8 cellular contexts compared by ENCODE assay signal in genomic region chr3:136818191-136818850, GRCh38. TPM values are rescaled to one million over a fixed set of nuclear protein-coding genes. Genes with fewer than 3 reads are reported as not detected.
DNase-seq lines count a peak whose midpoint lies in the region; ATAC-seq, FAIRE-seq and TF ChIP-seq lines count a peak whose summit lies in the region.

No MANE protein-coding gene starts in this region.

- TSS peak; percentile 59 for BruUV-seq in endothelial cell of umbilical vein (replicated peaks; lab: Mats Ljungman, UMichigan)

- peaks cover 9% of the 10 kb centered on the region for H3K9me3 Mint-ChIP-seq in activated CD4-positive, alpha-beta T cell treated with anti-CD3 and anti-CD28 coated beads, Interleukin-2, amount 10 ng/mL, durations not matched to agents 24 days and 14 days
- peaks cover 9% of the 10 kb centered on the region for H3K9me3 Mint-ChIP-seq in mesothelial cell of epicardium

- H3K27me3 ChIP-seq in endothelial cell of umbilical vein (ENCODE audit: control insufficient read depth in 2 of 2, insufficient read depth in 2 of 2, low read length in 2 of 2) (no peaks in the 10 kb centered on the region), stomach (peaks cover 0 to 32% (median 24%) of the 10 kb centered on the region in 3 donors)

- no peaks in the 10 kb centered on the region for H3K9me1 ChIP-seq in endothelial cell of umbilical vein (replicated peaks; ENCODE audit: control insufficient read depth, extremely low read depth, insufficient read depth, low read length)

- intact Hi-C loops in activated CD4-positive, alpha-beta T cell treated with anti-CD3 and anti-CD28 coated beads, Interleukin-2, amount 10 ng/mL, durations not matched to agents 24 days and 14 days (cut with micrococcal nuclease): loop anchor here (1.0 to 5.0 kb wide), 6 partner anchors 20 to 622 kb away; partner anchors contain the start of genes MSL2, NCK1 and STAG1
- intact Hi-C loops in endothelial cell of umbilical vein (cut with micrococcal nuclease) (loop anchor here (1.0 to 5.0 kb wide), 10 partner anchors 32 to 741 kb away; partner anchors contain the start of genes NCK1 and STAG1), stomach (cut with DNase I; ENCODE audit: low total_unique reads) (no loop called here)

- H3K4me3 Mint-ChIP-seq in activated CD4-positive, alpha-beta T cell treated with anti-CD3 and anti-CD28 coated beads, Interleukin-2, amount 10 ng/mL, durations not matched to agents 24 days and 14 days: peak overlapping the region; percentile 87
- peak overlapping the region; percentile 83 for H3K4me3 Mint-ChIP-seq in mesothelial cell of epicardium

- dilution Hi-C loops in endothelial cell of umbilical vein (cut with MboI; ENCODE audit: extremely low pct_ligation_motif_present, low sequenced_read_pairs): no loop called here

- peaks cover 38% of the 10 kb centered on the region for H3K27me3 Mint-ChIP-seq in activated CD4-positive, alpha-beta T cell treated with anti-CD3 and anti-CD28 coated beads, Interleukin-2, amount 10 ng/mL, durations not matched to agents 24 days and 14 days
- peaks cover 39% of the 10 kb centered on the region for H3K27me3 Mint-ChIP-seq in mesothelial cell of epicardium (ENCODE audit: low read depth)

- H3K27ac ChIP-seq in KOPT-K1 (ENCODE audit: low read depth, low read length, poor library complexity, severe bottlenecking): peak overlapping the region; percentile 65
- H3K27ac ChIP-seq in endothelial cell of umbilical vein (ENCODE audit: insufficient read depth, low read depth, low read length): peak overlapping the region; percentile 97
- H3K27ac ChIP-seq in stomach: peak overlapping the region; percentile 23 to 86 (median 77)

- H2AFZ ChIP-seq in endothelial cell of umbilical vein (ENCODE audit: low read depth, low read length): peak overlapping the region; percentile 59

- H4K20me1 ChIP-seq in endothelial cell of umbilical vein (replicated peaks; ENCODE audit: control insufficient read depth, extremely low read depth, insufficient read depth, low read length): no peaks in the 10 kb centered on the region

- peak; percentile 77 for TF ChIP-seq POLR2A in endothelial cell of umbilical vein (IDR thresholded peaks at IDR 0.05; ENCODE audit: low read depth, low read length)
- no peak for TF ChIP-seq POLR2A in stomach (IDR thresholded peaks at IDR 0.05)

- H3K36me3 ChIP-seq in KOPT-K1 (ENCODE audit: insufficient read depth, low read length) (no peaks in the 10 kb centered on the region), endothelial cell of umbilical vein (ENCODE audit: control insufficient read depth in 2 of 2, extremely low read depth in 1 of 2, insufficient read depth in 2 of 2, low read length in 2 of 2) (no peaks in the 10 kb centered on the region), stomach (no peaks in the 10 kb centered on the region)

- TF ChIP-seq EP300 in stomach (IDR thresholded peaks at IDR 0.05): no peak

- peaks cover 36% of the 10 kb centered on the region for H3K79me2 ChIP-seq in endothelial cell of umbilical vein (ENCODE audit: control insufficient read depth, insufficient read depth, low read length)

- H3K4me3 ChIP-seq in endothelial cell of umbilical vein (replicated peaks in 1 of 3; ENCODE audit: insufficient read depth in 1 of 3, low read depth in 1 of 3, low read length in 3 of 3) (peak overlapping the region; percentile 31 to 78 (median 77)), stomach (peak overlapping the region; percentile 61 to 69 (median 64))

- ATAC-seq in GM18498 (IDR thresholded peaks at IDR 0.05; ENCODE audit: unreplicated experiment) (peak; percentile 48), GM21515 (IDR thresholded peaks at IDR 0.05; ENCODE audit: unreplicated experiment) (no peak)

- peak; percentile 22 to 30 for TF ChIP-seq CTCF in endothelial cell of umbilical vein (IDR thresholded peaks at IDR 0.05; ENCODE audit: extremely low read depth in 1 of 2, insufficient read depth in 1 of 2, low read depth in 1 of 2, low read length in 2 of 2)
- no peak for TF ChIP-seq CTCF in mesothelial cell of epicardium (IDR thresholded peaks at IDR 0.05; ENCODE audit: unreplicated experiment)
- no peak for TF ChIP-seq CTCF in stomach (IDR thresholded peaks at IDR 0.05)

- H3K4me1 Mint-ChIP-seq in activated CD4-positive, alpha-beta T cell treated with anti-CD3 and anti-CD28 coated beads, Interleukin-2, amount 10 ng/mL, durations not matched to agents 24 days and 14 days: peaks cover 21% of the 10 kb centered on the region
- H3K4me1 Mint-ChIP-seq in mesothelial cell of epicardium: peaks cover 9% of the 10 kb centered on the region

- CTCF ChIA-PET in endothelial cell of umbilical vein (lab: Charles Lee): interaction anchor here (0.7 to 3.2 kb wide), 6 partner anchors 19 to 195 kb away, joined by 3 to 17 read pairs (median 6); partner anchors contain the start of genes NCK1 and STAG1

- peak; percentile 95 for FAIRE-seq in endothelial cell of umbilical vein (lab: Jason Lieb, UNC)

- DNase-seq in activated CD4-positive, alpha-beta T cell treated with anti-CD3 and anti-CD28 coated beads, Interleukin-2, amount 10 ng/mL, durations not matched to agents 24 days and 14 days: peak; percentile 72
- DNase-seq in endothelial cell of umbilical vein (ENCODE audit: low read depth, low spot score) (peak; percentile 93), mesothelial cell of epicardium (ENCODE audit: low spot score in 2 of 2, unreplicated experiment in 2 of 2) (no peak), stomach (peak; percentile 26), NCI-H2029 treated with DMSO at 0.1 percent for 48 hours (lab: John Stamatoyannopoulos, UW) (no peak)

- POLR2A ChIA-PET in endothelial cell of umbilical vein (lab: Charles Lee): interaction anchor here (0.8 to 1.1 kb wide), 3 partner anchors 20 to 66 kb away, joined by 3 to 5 read pairs (median 3); partner anchors contain the start of genes NCK1 and STAG1

- H3K9ac ChIP-seq in endothelial cell of umbilical vein (replicated peaks; ENCODE audit: extremely low read depth, insufficient read depth, low read length): peak overlapping the region; percentile 90

- peaks cover 2% of the 10 kb centered on the region for H3K36me3 Mint-ChIP-seq in activated CD4-positive, alpha-beta T cell treated with anti-CD3 and anti-CD28 coated beads, Interleukin-2, amount 10 ng/mL, durations not matched to agents 24 days and 14 days (ENCODE audit: low read depth)
- no peaks in the 10 kb centered on the region for H3K36me3 Mint-ChIP-seq in mesothelial cell of epicardium

- H3K9me3 ChIP-seq in KOPT-K1 (ENCODE audit: insufficient read depth, low read length, poor library complexity, severe bottlenecking) (no peaks in the 10 kb centered on the region), endothelial cell of umbilical vein (replicated peaks; ENCODE audit: control insufficient read depth, insufficient read depth, low read length) (no peaks in the 10 kb centered on the region), stomach (peaks cover 0 to under 1% (median 0%) of the 10 kb centered on the region in 4 donors)

- peaks cover 16% of the 10 kb centered on the region for H3K4me1 ChIP-seq in endothelial cell of umbilical vein (ENCODE audit: control insufficient read depth, extremely low read depth, insufficient read depth, low read length)
- H3K4me1 ChIP-seq in stomach: peaks cover 8 to 24% (median 19%) of the 10 kb centered on the region in 4 donors

- H3K4me2 ChIP-seq in endothelial cell of umbilical vein (ENCODE audit: insufficient read depth, low read length): peak overlapping the region; percentile 92

- H3K27ac Mint-ChIP-seq in activated CD4-positive, alpha-beta T cell treated with anti-CD3 and anti-CD28 coated beads, Interleukin-2, amount 10 ng/mL, durations not matched to agents 24 days and 14 days: peak overlapping the region; percentile 81
- no peak overlapping the region for H3K27ac Mint-ChIP-seq in mesothelial cell of epicardium

- 13 to 21% (median 16%) methylated on average over 10 of the region's 10 CpGs for WGBS in stomach, 5 donors

TF ChIP-seq in endothelial cell of umbilical vein, 7 proteins besides CTCF, POLR2A, EP300 and RAD21 (continues in another document):
- no peak for TF ChIP-seq MYC (IDR thresholded peaks at IDR 0.05; ENCODE audit: low read depth, low read length)
- peak; percentile 66 for TF ChIP-seq JUN (IDR thresholded peaks at IDR 0.05; ENCODE audit: borderline replicate concordance, insufficient read depth, insufficient read length, low read depth)
- no peak for TF ChIP-seq EZH2 (IDR thresholded peaks at IDR 0.05; ENCODE audit: borderline replicate concordance, low read depth, low read length, severe bottlenecking)
- TF ChIP-seq POLR2AphosphoS5 (IDR thresholded peaks at IDR 0.05; ENCODE audit: insufficient read depth, low read depth, low read length): peak; percentile 58
- peak; percentile 66 for TF ChIP-seq FOS (IDR thresholded peaks at IDR 0.05; ENCODE audit: borderline replicate concordance, insufficient read depth, low read length)

RNA-seq across cellular contexts. Expression of gene SLC35G2, which starts 0.6 kb away (rescaled TPM):
- total RNA-seq in activated CD4-positive, alpha-beta T cell treated with anti-CD3 and anti-CD28 coated beads, Interleukin-2, amount 10 ng/mL, durations not matched to agents 24 days and 14 days: 3.4 and 3.8 TPM in 2 replicates
- total RNA-seq in endothelial cell of umbilical vein: 17.7 and 19.4 TPM in 2 replicates
- polyA plus RNA-seq in endothelial cell of umbilical vein: 19.6 and 23.9 TPM in 2 replicates
- polyA plus RNA-seq in endothelial cell of umbilical vein (2011; cell fraction: cytosol; rRNA removed): 13.1 and 14.1 TPM in 2 replicates
- 48.0 and 48.6 TPM in 2 replicates for polyA plus RNA-seq in endothelial cell of umbilical vein (2011; cell fraction: nucleus; rRNA removed)
- polyA plus RNA-seq in endothelial cell of umbilical vein (2012): 14.4 and 15.4 TPM in 2 replicates
- 21.1 and 26.1 TPM in 2 replicates for polyA minus RNA-seq in endothelial cell of umbilical vein
- 5.7 TPM for polyA minus RNA-seq in endothelial cell of umbilical vein (2011; cell fraction: cytosol; rRNA and poly(A)+ RNA removed)
- polyA minus RNA-seq in endothelial cell of umbilical vein (2011; cell fraction: nucleus; rRNA and poly(A)+ RNA removed): 23.6 and 25.1 TPM in 2 replicates
- 0.76 to 0.88 TPM (median 0.80 TPM) in 3 replicates for total RNA-seq in mesothelial cell of epicardium
- 1 to 10 TPM in 3 of 5 donors, under 1 TPM in 1, not detected in 1; 0.45 to 8.3 (median 2.3) TPM for total RNA-seq in stomach
- 1 to 10 TPM in 2 of 3 donors, under 1 TPM in 1; 0.61 to 2.0 (median 1.1) TPM for polyA plus RNA-seq in stomach

RNA-seq across cellular contexts. Expression of gene NCK1, which starts 43.7 kb away (rescaled TPM):
- 34.7 and 35.3 TPM in 2 replicates for total RNA-seq in activated CD4-positive, alpha-beta T cell treated with anti-CD3 and anti-CD28 coated beads, Interleukin-2, amount 10 ng/mL, durations not matched to agents 24 days and 14 days
- total RNA-seq in endothelial cell of umbilical vein (45.1 and 52.2 TPM in 2 replicates), mesothelial cell of epicardium (27.9 to 33.4 TPM (median 31.0 TPM) in 3 replicates), stomach (10 to 100 TPM; 21.0 to 59.8 (median 29.8) TPM)
- polyA plus RNA-seq in endothelial cell of umbilical vein (13.6 and 19.3 TPM in 2 replicates), stomach (10 to 100 TPM; 11.9 to 22.5 (median 16.3) TPM)
- polyA plus RNA-seq in endothelial cell of umbilical vein (2011; cell fraction: cytosol; rRNA removed): 38.4 and 41.2 TPM in 2 replicates
- polyA plus RNA-seq in endothelial cell of umbilical vein (2011; cell fraction: nucleus; rRNA removed): 34.6 and 44.7 TPM in 2 replicates
- polyA plus RNA-seq in endothelial cell of umbilical vein (2012): 40.2 and 49.7 TPM in 2 replicates
- 38.0 and 39.3 TPM in 2 replicates for polyA minus RNA-seq in endothelial cell of umbilical vein
- polyA minus RNA-seq in endothelial cell of umbilical vein (2011; cell fraction: cytosol; rRNA and poly(A)+ RNA removed): 23.4 TPM
- 62.4 and 73.0 TPM in 2 replicates for polyA minus RNA-seq in endothelial cell of umbilical vein (2011; cell fraction: nucleus; rRNA and poly(A)+ RNA removed)

Comparison
In these comparisons a context has a peak if more than half of its experiments do, and no peak if none do; other contexts are left out.
1. DNase-seq: peak in activated CD4-positive, alpha-beta T cell treated with anti-CD3 and anti-CD28 coated beads, Interleukin-2, amount 10 ng/mL, durations not matched to agents 24 days and 14 days (single experiment), endothelial cell of umbilical vein (single experiment) and stomach (single experiment); none in mesothelial cell of epicardium (0 of 2) and NCI-H2029 treated with DMSO at 0.1 percent for 48 hours (single experiment).
2. CTCF ChIP-seq: peak in endothelial cell of umbilical vein (2 of 2); none in mesothelial cell of epicardium (single experiment) and stomach (0 of 7).
3. Peak in every context shown above with its lines, with median percentiles within 50 percentile points of each other: H3K27ac ChIP-seq.